Comparison of ENCODE assay signal across 15 cellular contexts in genomic region chr5:150604010-150604409, GRCh38. TPM values are rescaled to one million over a fixed set of nuclear protein-coding genes. Genes with fewer than 3 reads are reported as not detected.
DNase-seq lines count a peak whose midpoint lies in the region; ATAC-seq and TF ChIP-seq lines count a peak whose summit lies in the region.
"Had no signal": no experiment of that assay in that cellular context is flagged by ENCODE, and none has a peak within 500 bp of the region (broad histone marks: within the 10 kb centered on the region; RNA-seq: fewer than 3 reads in every experiment).

No MANE protein-coding gene starts in this region.

- H3K27me3 ChIP-seq in heart left ventricle (no peaks in the 10 kb centered on the region), lung (ENCODE audit: control insufficient read depth, insufficient read depth) (no peaks in the 10 kb centered on the region), gastrocnemius medialis (no peaks in the 10 kb centered on the region)

- no peak overlapping the region for H3K27ac Mint-ChIP-seq in stimulated activated effector memory CD8-positive, alpha-beta T cell treated with anti-CD3 and anti-CD28 coated beads, Interleukin-12 subunit alpha, Interleukin-12 subunit beta, amount 100 ng/mL, for 72 hours
- H3K27ac Mint-ChIP-seq: CD8-positive, alpha-beta T cell had no signal

- DNase-seq in SK-N-MC (ENCODE audit: low read depth, low spot score) (no peak), heart left ventricle (peak in 3 of 5 donors; percentile 16 to 52 (median 41)), lung (ENCODE audit: low spot score) (no peak), gastrocnemius medialis (no peak), GM20000 (ENCODE audit: low spot score) (no peak)
- no peak for DNase-seq in stimulated activated effector memory CD8-positive, alpha-beta T cell treated with anti-CD3 and anti-CD28 coated beads, Interleukin-12 subunit alpha, Interleukin-12 subunit beta, amount 100 ng/mL, for 72 hours (ENCODE audit: low spot score in 2 of 2)
- DNase-seq: CD8-positive, alpha-beta T cell; HCEC 1CT; NCI-H1105; NCI-H187 treated with DMSO at 0.1 percent for 48 hours; NCI-H446; NCI-H69 had no signal

- no peaks in the 10 kb centered on the region for H3K36me3 Mint-ChIP-seq in stimulated activated effector memory CD8-positive, alpha-beta T cell treated with anti-CD3 and anti-CD28 coated beads, Interleukin-12 subunit alpha, Interleukin-12 subunit beta, amount 100 ng/mL, for 72 hours
- H3K36me3 Mint-ChIP-seq: CD8-positive, alpha-beta T cell had no signal

- in situ Hi-C loops in gastrocnemius medialis (cut with MboI; ENCODE audit: low sequenced_read_pairs in 4 of 4), result no loop called here

- H3K36me3 ChIP-seq in SK-N-MC (ENCODE audit: insufficient read depth, low read length) (no peaks in the 10 kb centered on the region), heart left ventricle (no peaks in the 10 kb centered on the region), lung (ENCODE audit: control insufficient read depth in 2 of 2, insufficient read depth in 2 of 2, low read length in 2 of 2) (no peaks in the 10 kb centered on the region), gastrocnemius medialis (no peaks in the 10 kb centered on the region)

- no peak for TF ChIP-seq CTCF in heart left ventricle (IDR thresholded peaks at IDR 0.05)
- no peak for TF ChIP-seq CTCF in lung (IDR thresholded peaks at IDR 0.05; ENCODE audit: control extremely low read depth, extremely low read depth)
- no peak for TF ChIP-seq CTCF in gastrocnemius medialis (IDR thresholded peaks at IDR 0.05 in 4 of 5, conservative IDR thresholded peaks at IDR 0.05 in 1 of 5)
- no peak for TF ChIP-seq CTCF in GM20000 (IDR thresholded peaks at IDR 0.05; ENCODE audit: extremely low read depth, missing control alignments)

- TF ChIP-seq POLR2A in heart left ventricle (IDR thresholded peaks at IDR 0.05) (no peak), gastrocnemius medialis (IDR thresholded peaks at IDR 0.05) (no peak)

- no peaks in the 10 kb centered on the region for H3K4me1 Mint-ChIP-seq in stimulated activated effector memory CD8-positive, alpha-beta T cell treated with anti-CD3 and anti-CD28 coated beads, Interleukin-12 subunit alpha, Interleukin-12 subunit beta, amount 100 ng/mL, for 72 hours

- H3K4me3 ChIP-seq in SK-N-MC (no peak overlapping the region), heart left ventricle (no peak overlapping the region), lung (no peak overlapping the region), gastrocnemius medialis (no peak overlapping the region)

- intact Hi-C loops in heart left ventricle (cut with DNase I), result loop anchor here in 1 of 10 donors (5.0 kb wide), 1 partner anchor 38 kb away; the partner anchor contains the start of gene SYNPO
- intact Hi-C loops in gastrocnemius medialis (cut with DNase I; ENCODE audit: low total_unique reads), result no loop called here

- H3K4me1 ChIP-seq in heart left ventricle (peaks cover 17 to 91% (median 66%) of the 10 kb centered on the region in 12 donors), lung (ENCODE audit: control insufficient read depth in 2 of 2, insufficient read depth in 2 of 2, low read length in 2 of 2) (peaks cover 7 to 8% of the 10 kb centered on the region in 2 donors), gastrocnemius medialis (peaks cover 53 to 68% of the 10 kb centered on the region in 2 donors)

- H3K27ac ChIP-seq in SK-N-MC, result peak overlapping the region; percentile 12; the same call in 1 of the 2 replicates
- H3K27ac ChIP-seq in heart left ventricle, result peak overlapping the region; percentile 57 to 91 (median 82)
- H3K27ac ChIP-seq in lung (ENCODE audit: low read depth in 1 of 2, low read length in 1 of 2), result peak overlapping the region; percentile 20 to 78
- H3K27ac ChIP-seq in gastrocnemius medialis, result peak overlapping the region; percentile 85 to 98 (median 90)

- no peaks in the 10 kb centered on the region for H3K9me3 ChIP-seq in SK-N-MC (ENCODE audit: low read depth, low read length)
- H3K9me3 ChIP-seq in heart left ventricle, result no peaks in the 10 kb centered on the region
- no peaks in the 10 kb centered on the region for H3K9me3 ChIP-seq in lung (ENCODE audit: control insufficient read depth in 2 of 2, insufficient read depth in 1 of 2, low read length in 1 of 2)
- H3K9me3 ChIP-seq in gastrocnemius medialis, result no peaks in the 10 kb centered on the region

- H3K9ac ChIP-seq in SK-N-MC (ENCODE audit: insufficient read length), result no peak overlapping the region

- peak; percentile 23 to 49 (median 38) for ATAC-seq in heart left ventricle
- no peak for ATAC-seq in lung (ENCODE audit: insufficient read depth, low FRiP score)
- no peak for ATAC-seq in gastrocnemius medialis
- no peak for ATAC-seq in stimulated activated effector memory CD8-positive, alpha-beta T cell treated with anti-CD3 and anti-CD28 coated beads, Interleukin-12 subunit alpha, Interleukin-12 subunit beta, amount 100 ng/mL, for 72 hours
- ATAC-seq in GM21528 (IDR thresholded peaks at IDR 0.05; ENCODE audit: low FRiP score, unreplicated experiment), result no peak
- ATAC-seq in HG03196 (IDR thresholded peaks at IDR 0.05; ENCODE audit: unreplicated experiment), result no peak
- ATAC-seq: CD8-positive, alpha-beta T cell had no signal

- 71 to 82% (median 75%) methylated on average over 4 of the region's 4 CpGs for WGBS in heart left ventricle, 4 donors
- 95 to 98% methylated on average over 4 of the region's 4 CpGs for WGBS in lung, 2 donors

- no peaks in the 10 kb centered on the region for H3K9me3 Mint-ChIP-seq in stimulated activated effector memory CD8-positive, alpha-beta T cell treated with anti-CD3 and anti-CD28 coated beads, Interleukin-12 subunit alpha, Interleukin-12 subunit beta, amount 100 ng/mL, for 72 hours
- H3K9me3 Mint-ChIP-seq: CD8-positive, alpha-beta T cell had no signal

- no peak overlapping the region for H3K4me3 Mint-ChIP-seq in stimulated activated effector memory CD8-positive, alpha-beta T cell treated with anti-CD3 and anti-CD28 coated beads, Interleukin-12 subunit alpha, Interleukin-12 subunit beta, amount 100 ng/mL, for 72 hours
- H3K4me3 Mint-ChIP-seq: CD8-positive, alpha-beta T cell had no signal

RNA-seq across cellular contexts. Expression of gene SYNPO, which starts 36.5 kb away (rescaled TPM):
- total RNA-seq in heart left ventricle, result 100 to 1,000 TPM; 444 to 782 (median 590) TPM
- polyA plus RNA-seq in heart left ventricle, result 100 to 1,000 TPM; 304 to 791 TPM
- 100 to 1,000 TPM in 1 of 2 donors, 10 to 100 TPM in 1; 10.3 to 111 TPM for total RNA-seq in lung
- polyA plus RNA-seq in lung, result 10 to 100 TPM; 41.0 to 43.8 TPM
- total RNA-seq in gastrocnemius medialis, result 100 to 1,000 TPM; 419 to 569 (median 539) TPM

RNA-seq across cellular contexts. Expression of gene MYOZ3, which starts 57.0 kb away (rescaled TPM):
- total RNA-seq in heart left ventricle (10 to 100 TPM in 1 of 9 donors, 1 to 10 TPM in 8; 1.8 to 10.2 (median 5.1) TPM), lung (1 to 10 TPM in 1 of 2 donors, under 1 TPM in 1; 0.55 to 2.4 TPM), gastrocnemius medialis (10 to 100 TPM in 3 of 4 donors, 1 to 10 TPM in 1; 4.8 to 12.6 (median 11.3) TPM)
- polyA plus RNA-seq in heart left ventricle (1 to 10 TPM; 1.2 to 4.6 TPM), lung (under 1 TPM; 0.39 to 0.40 TPM)
- total RNA-seq: CD8-positive, alpha-beta T cell; OCI-LY7 had no signal

Comparison
In these comparisons a context has a peak if more than half of its experiments do, and no peak if none do; other contexts are left out.
1. DNase-seq: peak in heart left ventricle (3 of 5); none in SK-N-MC (single experiment), lung (single experiment), gastrocnemius medialis (0 of 2), stimulated activated effector memory CD8-positive, alpha-beta T cell treated with anti-CD3 and anti-CD28 coated beads, Interleukin-12 subunit alpha, Interleukin-12 subunit beta, amount 100 ng/mL, for 72 hours (0 of 2) and GM20000 (single experiment).
2. H3K27ac ChIP-seq: peak in every context shown above with its lines; median percentile 90 in gastrocnemius medialis; 82 in heart left ventricle; 49 in lung; 12 in SK-N-MC.
3. ATAC-seq: peak in heart left ventricle (4 of 4); none in lung (single experiment), gastrocnemius medialis (0 of 2), stimulated activated effector memory CD8-positive, alpha-beta T cell treated with anti-CD3 and anti-CD28 coated beads, Interleukin-12 subunit alpha, Interleukin-12 subunit beta, amount 100 ng/mL, for 72 hours (single experiment), GM21528 (single experiment) and HG03196 (single experiment).